ENCODE assay signal across 19 cellular contexts in genomic region chr5:85646641-85647040, GRCh38.
A peak's percentile ranks its signal among the peaks of the same experiment; 100 is the strongest.
DNase-seq lines count a peak whose midpoint lies in the region; ATAC-seq, FAIRE-seq and TF ChIP-seq lines count a peak whose summit lies in the region.
"Had no signal": no experiment of that assay in that cellular context is flagged by ENCODE, and none has a peak within 500 bp of the region (broad histone marks: within the 10 kb centered on the region; RNA-seq: fewer than 3 reads in every experiment).

No MANE protein-coding gene starts in this region.

- no peak for TF ChIP-seq RAD21 in K562 (CRISPR knock-in tag; conservative IDR thresholded peaks at IDR 0.05 in 1 of 2, IDR thresholded peaks at IDR 0.05 in 1 of 2)

- POLR2A ChIA-PET in K562 (lab: Yijun Ruan, JAX) = no interaction called here

- peak; percentile 77 for ATAC-seq in K562
- no peak for ATAC-seq in HG03095 (IDR thresholded peaks at IDR 0.05; ENCODE audit: unreplicated experiment)
- ATAC-seq in HG03175 (IDR thresholded peaks at IDR 0.05; ENCODE audit: unreplicated experiment) = no peak
- ATAC-seq: A549, Right ventricle myocardium inferior had no signal

- H3K36me3 ChIP-seq in HUES6 (ENCODE audit: control insufficient read depth, insufficient read depth, low read length) = no peaks in the 10 kb centered on the region
- H3K36me3 ChIP-seq in K562 (ENCODE audit: control insufficient read depth, insufficient read depth, low read length) = no peaks in the 10 kb centered on the region
- H3K36me3 ChIP-seq in stomach = no peaks in the 10 kb centered on the region
- H3K36me3 ChIP-seq: BE2C had no signal

- WGBS in K562 (ENCODE audit: insufficient coverage, low coverage, missing lambda C conversion rate) = 0% methylated on average over 1 of the region's 2 CpGs
- WGBS in stomach, 5 donors = 65 to 84% (median 75%) methylated on average over 2 of the region's 2 CpGs

- no peak overlapping the region for H3K9ac ChIP-seq in HUES6 (ENCODE audit: low read length)
- H3K9ac ChIP-seq in K562 (ENCODE audit: insufficient read depth in 1 of 2, low read depth in 2 of 2, low read length in 2 of 2) = peak overlapping the region; percentile 87 to 93; a peak in 3 of 4 replicates

- H3K4me1 ChIP-seq in HUES6 (ENCODE audit: control insufficient read depth, insufficient read depth, low read length) (no peaks in the 10 kb centered on the region), K562 (replicated peaks in 1 of 2; ENCODE audit: control insufficient read depth in 2 of 2, insufficient read depth in 2 of 2, low read length in 2 of 2) (peaks cover 3 to 4% of the 10 kb centered on the region in 2 experiments; a peak in 2 of 5 replicates), stomach (no peaks in the 10 kb centered on the region)
- H3K4me1 ChIP-seq: A549, BE2C had no signal

- in situ Hi-C loops in K562 (cut with MboI) = no loop called here

- no peak for TF ChIP-seq EP300 in K562 (IDR thresholded peaks at IDR 0.05; ENCODE audit: low read length)
- no peak for TF ChIP-seq EP300 in stomach (IDR thresholded peaks at IDR 0.05)

- no peaks in the 10 kb centered on the region for H3K9me1 ChIP-seq in K562 (ENCODE audit: control insufficient read depth, insufficient read depth, low read length)

- TF ChIP-seq CTCF in K562 (IDR thresholded peaks at IDR 0.05 in 2 of 3, conservative IDR thresholded peaks at IDR 0.05 in 1 of 3; ENCODE audit: insufficient read depth in 2 of 3, low read depth in 1 of 3, low read length in 3 of 3) = no peak
- TF ChIP-seq CTCF in stomach (IDR thresholded peaks at IDR 0.05) = no peak

- H2AFZ ChIP-seq in K562 (ENCODE audit: low read depth, low read length) = no peak overlapping the region

- peak; percentile 60 for FAIRE-seq in K562 (lab: Jason Lieb, UNC)
- FAIRE-seq: A549, GM12892 had no signal

- H3K27me3 ChIP-seq in HUES6 (ENCODE audit: control insufficient read depth, insufficient read depth, low read length) (no peaks in the 10 kb centered on the region), K562 (ENCODE audit: control insufficient read depth in 2 of 2, insufficient read depth in 2 of 2, low read length in 2 of 2) (no peaks in the 10 kb centered on the region), stomach (no peaks in the 10 kb centered on the region)
- H3K27me3 ChIP-seq: BE2C had no signal

- CTCF ChIA-PET in K562 (lab: Yijun Ruan, JAX; ENCODE audit: low intra/inter-chr PET ratio) = no interaction called here

- H3K27ac ChIP-seq in HUES6 (ENCODE audit: low read depth, low read length) (no peak overlapping the region), K562 (ENCODE audit: extremely low read depth, low read depth, low read length) (peak overlapping the region; percentile 89), stomach (no peak overlapping the region)
- H3K27ac ChIP-seq: A549 had no signal

- no TSS peak for BruUV-seq in K562 (replicated peaks; lab: Mats Ljungman, UMichigan)

- H3K9me3 ChIP-seq in HUES6 (ENCODE audit: control insufficient read depth, insufficient read depth, low read depth, low read length) (no peaks in the 10 kb centered on the region), K562 (replicated peaks; ENCODE audit: control insufficient read depth, insufficient read depth, low read depth, low read length) (no peaks in the 10 kb centered on the region), stomach (peaks cover 0 to 3% (median 0%) of the 10 kb centered on the region in 4 donors)
- H3K9me3 ChIP-seq: A549, BE2C had no signal

- intact Hi-C loops in K562 (cut with micrococcal nuclease) = no loop called here
- intact Hi-C loops in stomach (cut with DNase I; ENCODE audit: low total_unique reads) = no loop called here

- H3K4me3 ChIP-seq in HUES6 (ENCODE audit: low read depth, low read length) = peak overlapping the region; percentile 71
- H3K4me3 ChIP-seq in K562 = peak overlapping the region; percentile 61
- no peak overlapping the region for H3K4me3 ChIP-seq in stomach
- H3K4me3 ChIP-seq: A549 had no signal

- no peak for TF ChIP-seq POLR2A in K562 (conservative IDR thresholded peaks at IDR 0.05)
- no peak for TF ChIP-seq POLR2A in stomach (IDR thresholded peaks at IDR 0.05)

- H4K20me1 ChIP-seq in K562 (replicated peaks; ENCODE audit: control insufficient read depth, insufficient read depth, low read length) = no peaks in the 10 kb centered on the region

- H3K79me2 ChIP-seq in K562 (ENCODE audit: control insufficient read depth, insufficient read depth, low read length) = peaks cover 33% of the 10 kb centered on the region

- peak overlapping the region; percentile 97 for H3K4me2 ChIP-seq in K562 (ENCODE audit: insufficient read depth, low read length)
- H3K4me2 ChIP-seq: A549 had no signal

- DNase-seq in Ammon's horn (ENCODE audit: low spot score) = peak; percentile 1
- peak; percentile 11 for DNase-seq in Daoy (ENCODE audit: low read depth)
- peak in 2 of 4 experiments; percentile 11 to 60 for DNase-seq in K562 (ENCODE audit: extremely low read depth in 1 of 4, low spot score in 3 of 4)
- no peak for DNase-seq in NCI-H524 (lab: John Stamatoyannopoulos, UW)
- DNase-seq in stomach = no peak
- DNase-seq: BE2C, DMS79, IMR-90, NCI-H1694, NCI-H2081, NCI-H2171, NCI-H526, OCI-M1 had no signal

TF ChIP-seq in K562, 482 proteins besides CTCF, POLR2A, EP300 and RAD21 (continues in another document):
- TF ChIP-seq FOXM1 (IDR thresholded peaks at IDR 0.05; ENCODE audit: low read depth) (no peak), FOXM1 (CRISPR knock-in tag; IDR thresholded peaks at IDR 0.05; ENCODE audit: low read depth) (no peak), GABPB2 (CRISPR knock-in tag; conservative IDR thresholded peaks at IDR 0.05) (no peak), NFRKB (IDR thresholded peaks at IDR 0.05; ENCODE audit: low read depth) (no peak), E2F5 (CRISPR knock-in tag; IDR thresholded peaks at IDR 0.05) (no peak), ZNF561 (CRISPR knock-in tag; conservative IDR thresholded peaks at IDR 0.05) (no peak), RNF2 (IDR thresholded peaks at IDR 0.05) (no peak), ZNF282 (CRISPR knock-in tag; IDR thresholded peaks at IDR 0.05) (no peak), TFE3 (CRISPR knock-in tag; IDR thresholded peaks at IDR 0.05) (no peak), ZNF830 (CRISPR knock-in tag; IDR thresholded peaks at IDR 0.05) (no peak), CREB1 (IDR thresholded peaks at IDR 0.05) (no peak), CREB1 (CRISPR knock-in tag; IDR thresholded peaks at IDR 0.05) (no peak), ZNF165 (CRISPR knock-in tag; IDR thresholded peaks at IDR 0.05; ENCODE audit: borderline replicate concordance) (no peak), PHB2 (IDR thresholded peaks at IDR 0.05; ENCODE audit: low read depth) (no peak)
- TF ChIP-seq, protein P1, sequence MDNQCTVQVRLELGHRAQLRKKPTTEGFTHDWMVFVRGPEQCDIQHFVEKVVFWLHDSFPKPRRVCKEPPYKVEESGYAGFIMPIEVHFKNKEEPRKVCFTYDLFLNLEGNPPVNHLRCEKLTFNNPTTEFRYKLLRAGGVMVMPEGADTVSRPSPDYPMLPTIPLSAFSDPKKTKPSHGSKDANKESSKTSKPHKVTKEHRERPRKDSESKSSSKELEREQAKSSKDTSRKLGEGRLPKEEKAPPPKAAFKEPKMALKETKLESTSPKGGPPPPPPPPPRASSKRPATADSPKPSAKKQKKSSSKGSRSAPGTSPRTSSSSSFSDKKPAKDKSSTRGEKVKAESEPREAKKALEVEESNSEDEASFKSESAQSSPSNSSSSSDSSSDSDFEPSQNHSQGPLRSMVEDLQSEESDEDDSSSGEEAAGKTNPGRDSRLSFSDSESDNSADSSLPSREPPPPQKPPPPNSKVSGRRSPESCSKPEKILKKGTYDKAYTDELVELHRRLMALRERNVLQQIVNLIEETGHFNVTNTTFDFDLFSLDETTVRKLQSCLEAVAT (IDR thresholded peaks at IDR 0.05) = peak; percentile 51 to 76; a peak in 3 of 4 replicates
- TF ChIP-seq, protein P2, sequence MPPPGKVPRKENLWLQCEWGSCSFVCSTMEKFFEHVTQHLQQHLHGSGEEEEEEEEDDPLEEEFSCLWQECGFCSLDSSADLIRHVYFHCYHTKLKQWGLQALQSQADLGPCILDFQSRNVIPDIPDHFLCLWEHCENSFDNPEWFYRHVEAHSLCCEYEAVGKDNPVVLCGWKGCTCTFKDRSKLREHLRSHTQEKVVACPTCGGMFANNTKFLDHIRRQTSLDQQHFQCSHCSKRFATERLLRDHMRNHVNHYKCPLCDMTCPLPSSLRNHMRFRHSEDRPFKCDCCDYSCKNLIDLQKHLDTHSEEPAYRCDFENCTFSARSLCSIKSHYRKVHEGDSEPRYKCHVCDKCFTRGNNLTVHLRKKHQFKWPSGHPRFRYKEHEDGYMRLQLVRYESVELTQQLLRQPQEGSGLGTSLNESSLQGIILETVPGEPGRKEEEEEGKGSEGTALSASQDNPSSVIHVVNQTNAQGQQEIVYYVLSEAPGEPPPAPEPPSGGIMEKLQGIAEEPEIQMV (tag; conservative IDR thresholded peaks at IDR 0.05; ENCODE audit: low read depth) = no peak
- TF ChIP-seq, protein P3, sequence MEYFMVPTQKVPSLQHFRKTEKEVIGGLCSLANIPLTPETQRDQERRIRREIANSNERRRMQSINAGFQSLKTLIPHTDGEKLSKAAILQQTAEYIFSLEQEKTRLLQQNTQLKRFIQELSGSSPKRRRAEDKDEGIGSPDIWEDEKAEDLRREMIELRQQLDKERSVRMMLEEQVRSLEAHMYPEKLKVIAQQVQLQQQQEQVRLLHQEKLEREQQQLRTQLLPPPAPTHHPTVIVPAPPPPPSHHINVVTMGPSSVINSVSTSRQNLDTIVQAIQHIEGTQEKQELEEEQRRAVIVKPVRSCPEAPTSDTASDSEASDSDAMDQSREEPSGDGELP (CRISPR knock-in tag; IDR thresholded peaks at IDR 0.05; ENCODE audit: borderline replicate concordance) = peak; percentile 46; the same call in 1 of the 2 replicates

Comparison
In these comparisons a context has a peak if more than half of its experiments do, and no peak if none do; other contexts are left out.
1. DNase-seq: peak in Ammon's horn (single experiment) and Daoy (single experiment); none in NCI-H524 (0 of 2) and stomach (single experiment).
2. H3K4me3 ChIP-seq: peak in HUES6 (single experiment) and K562 (single experiment); none in stomach (0 of 4).